In the genomic region with DNA sequence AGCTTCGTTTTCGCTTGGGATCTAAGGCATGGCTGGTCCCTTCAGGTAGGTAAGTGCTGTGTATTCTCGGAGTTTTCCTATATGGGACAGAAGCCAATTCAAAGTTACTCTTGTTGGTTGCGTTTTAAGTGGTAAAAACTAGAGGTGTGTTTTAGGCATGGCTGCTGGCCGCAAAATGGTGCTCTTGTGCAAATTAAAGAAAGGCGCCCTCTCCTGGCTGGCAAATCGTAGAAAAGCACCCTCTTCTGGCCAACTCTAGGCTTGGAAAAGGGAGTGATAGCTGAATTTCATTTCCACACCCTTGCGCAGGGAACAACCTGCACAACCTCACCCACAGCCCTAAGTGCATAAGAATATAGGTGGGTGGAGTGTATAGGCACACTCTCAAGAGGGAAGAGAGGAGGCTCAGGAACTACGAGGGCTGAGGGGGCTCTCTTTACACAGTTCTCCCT, we compare ENCODE assay signal across 10 cellular contexts. TPM values are rescaled to one million over a fixed set of nuclear protein-coding genes. Genes with fewer than 3 reads are reported as not detected.
A peak's percentile ranks its signal among the peaks of the same experiment; 100 is the strongest.
DNase-seq lines count a peak whose midpoint lies in the region; ATAC-seq, FAIRE-seq and TF ChIP-seq lines count a peak whose summit lies in the region.
"Had no signal": no experiment of that assay in that cellular context is flagged by ENCODE, and none has a peak within 500 bp of the region (broad histone marks: within the 10 kb centered on the region; RNA-seq: fewer than 3 reads in every experiment).

No MANE protein-coding gene starts in this region.

- H3K27me3 Mint-ChIP-seq in endothelial cell (ENCODE audit: unreplicated experiment): no peaks in the 10 kb centered on the region

- no peaks in the 10 kb centered on the region for H3K36me3 Mint-ChIP-seq in endothelial cell (ENCODE audit: low read depth, unreplicated experiment)

- FAIRE-seq in H54 (lab: Jason Lieb, UNC): no peak

- peak; percentile 43 for TF ChIP-seq CTCF in endothelial cell (IDR thresholded peaks at IDR 0.05; ENCODE audit: unreplicated experiment)
- TF ChIP-seq CTCF in retinal pigment epithelial cell (conservative IDR thresholded peaks at IDR 0.05; ENCODE audit: low read depth, low read length): peak; percentile 67
- no peak for TF ChIP-seq CTCF in lower leg skin (IDR thresholded peaks at IDR 0.05)

- intact Hi-C loops in lower leg skin (cut with DNase I; ENCODE audit: low total_unique reads): no loop called here

- peak; percentile 64 to 65 for DNase-seq in AML-193 (lab: John Stamatoyannopoulos, UW)
- DNase-seq in H54 (ENCODE audit: insufficient read length, low spot score): peak; percentile 19
- peak; percentile 59 for DNase-seq in RPMI7951 (ENCODE audit: low read depth)
- peak; percentile 51 for DNase-seq in endothelial cell (ENCODE audit: low spot score)
- no peak for DNase-seq in retinal pigment epithelial cell (ENCODE audit: low read depth)
- DNase-seq in lower leg skin (ENCODE audit: low spot score in 2 of 2): no peak
- no peak for DNase-seq in NCI-H187 (lab: John Stamatoyannopoulos, UW)

- H3K9me3 Mint-ChIP-seq in endothelial cell (ENCODE audit: unreplicated experiment): no peaks in the 10 kb centered on the region

- ATAC-seq in GM21423 (IDR thresholded peaks at IDR 0.05; ENCODE audit: unreplicated experiment): no peak

- no peaks in the 10 kb centered on the region for H3K4me1 Mint-ChIP-seq in endothelial cell (ENCODE audit: unreplicated experiment)

- no peak for TF ChIP-seq POLR2A in H54 (IDR thresholded peaks at IDR 0.05; ENCODE audit: low read depth, low read length)
- TF ChIP-seq POLR2A in lower leg skin (IDR thresholded peaks at IDR 0.05): no peak

- H3K4me3 ChIP-seq in retinal pigment epithelial cell (ENCODE audit: low read length): no peak overlapping the region
- H3K4me3 ChIP-seq in lower leg skin (ENCODE audit: low read depth, poor library complexity, severe bottlenecking): no peak overlapping the region
- H3K4me3 ChIP-seq: tibial nerve had no signal

- no peak overlapping the region for H3K4me3 Mint-ChIP-seq in endothelial cell (ENCODE audit: unreplicated experiment)

- H3K27ac Mint-ChIP-seq in endothelial cell (ENCODE audit: unreplicated experiment): no peak overlapping the region

- 75 to 81% methylated on average over 9 of the region's 9 CpGs for WGBS in lower leg skin, 2 donors

RNA-seq across cellular contexts. Expression of a gene that starts 23.5 kb away (rescaled TPM):
- not detected in 2 replicates for total RNA-seq in RPMI7951 (2014; rRNA removed; shearing (Covaris generic))
- total RNA-seq in endothelial cell (ENCODE audit: unreplicated experiment) (not detected), lower leg skin (not detected)
- total RNA-seq: glomerular endothelial cell, tibial nerve had no signal

Comparison
In these comparisons a context has a peak if more than half of its experiments do, and no peak if none do; other contexts are left out.
1. DNase-seq: peak in AML-193 (2 of 2), H54 (single experiment), RPMI7951 (single experiment) and endothelial cell (single experiment); none in retinal pigment epithelial cell (single experiment), lower leg skin (0 of 2) and NCI-H187 (0 of 2).
2. CTCF ChIP-seq: peak in endothelial cell (single experiment) and retinal pigment epithelial cell (single experiment); none in lower leg skin (0 of 3).